1 cellular context compared by ENCODE assay signal in genomic region chr3:87796137-87796899, GRCh38.
A peak's percentile ranks its signal among the peaks of the same experiment; 100 is the strongest.
TF ChIP-seq lines count a peak whose summit lies in the region.

No MANE protein-coding gene starts in this region.

TF ChIP-seq in K562, 482 proteins besides CTCF, POLR2A, EP300 and RAD21 (continued from another document and continues in another):
- TF ChIP-seq PBX2 (CRISPR knock-in tag; IDR thresholded peaks at IDR 0.05; ENCODE audit: low read depth) (no peak), PBX2 (tag; conservative IDR thresholded peaks at IDR 0.05; ENCODE audit: low read depth) (peak; percentile 96), SREBF2 (CRISPR knock-in tag; IDR thresholded peaks at IDR 0.05) (no peak), FOXA1 (IDR thresholded peaks at IDR 0.05; ENCODE audit: borderline replicate concordance) (no peak), ZNF384 (IDR thresholded peaks at IDR 0.05; ENCODE audit: low read depth, low read length) (no peak), POLR2H (tag; IDR thresholded peaks at IDR 0.05; ENCODE audit: low read depth) (peak; percentile 56; the same call in 1 of the 2 replicates), MGA (IDR thresholded peaks at IDR 0.05) (no peak), PHB2 (IDR thresholded peaks at IDR 0.05; ENCODE audit: low read depth) (peak; percentile 87), SUPT5H (IDR thresholded peaks at IDR 0.05) (no peak), MEF2A (IDR thresholded peaks at IDR 0.05; ENCODE audit: control insufficient read depth, low read depth, low read length) (peak; percentile 68; the same call in 1 of the 2 replicates), ATF7 (IDR thresholded peaks at IDR 0.05) (0 out of 2 replicates have a peak, but pooled peaks have one; percentile 56), KDM1A (IDR thresholded peaks at IDR 0.05) (peak; percentile 96 to 97), YBX1 (IDR thresholded peaks at IDR 0.05) (no peak), ZSCAN29 (IDR thresholded peaks at IDR 0.05) (no peak), MTF1 (CRISPR knock-in tag; IDR thresholded peaks at IDR 0.05; ENCODE audit: borderline replicate concordance) (no peak), SNIP1 (IDR thresholded peaks at IDR 0.05; ENCODE audit: low read depth) (no peak), TSC22D4 (tag; IDR thresholded peaks at IDR 0.05) (no peak), ATF1 (CRISPR knock-in tag; IDR thresholded peaks at IDR 0.05) (no peak), ATF1 (tag; IDR thresholded peaks at IDR 0.05) (peak; percentile 56), GABPB2 (CRISPR knock-in tag; conservative IDR thresholded peaks at IDR 0.05) (no peak), FOXK1 (CRISPR knock-in tag; IDR thresholded peaks at IDR 0.05; ENCODE audit: borderline replicate concordance) (no peak), ATF2 (CRISPR knock-in tag; IDR thresholded peaks at IDR 0.05) (no peak), KLF6 (CRISPR knock-in tag; IDR thresholded peaks at IDR 0.05; ENCODE audit: borderline replicate concordance) (no peak), BCOR (IDR thresholded peaks at IDR 0.05) (peak; percentile 83; the same call in 1 of the 2 replicates), KAT7 (CRISPR knock-in tag; IDR thresholded peaks at IDR 0.05; ENCODE audit: borderline replicate concordance) (no peak; the same call in 1 of the 2 replicates), NFATC3 (IDR thresholded peaks at IDR 0.05) (0 out of 2 replicates have a peak, but pooled peaks have one; percentile 42), ZFPM2 (CRISPR knock-in tag; IDR thresholded peaks at IDR 0.05) (no peak), ZBTB43 (CRISPR knock-in tag; IDR thresholded peaks at IDR 0.05) (no peak), TCF7L2 (IDR thresholded peaks at IDR 0.05; ENCODE audit: low read depth, low read length) (no peak), ZNF165 (CRISPR knock-in tag; IDR thresholded peaks at IDR 0.05; ENCODE audit: borderline replicate concordance) (no peak), BDP1 (IDR thresholded peaks at IDR 0.05; ENCODE audit: insufficient read depth, insufficient read length) (no peak), SOX6 (IDR thresholded peaks at IDR 0.05) (peak; percentile 100), HLTF (IDR thresholded peaks at IDR 0.05) (no peak), PCBP2 (IDR thresholded peaks at IDR 0.05; ENCODE audit: low read depth, low read length, poor library complexity, severe bottlenecking) (no peak), JUN (IDR thresholded peaks at IDR 0.05; ENCODE audit: borderline replicate concordance, low read depth, low read length) (peak; percentile 72; the same call in 1 of the 2 replicates), JUN (CRISPR knock-in tag; IDR thresholded peaks at IDR 0.05; ENCODE audit: borderline replicate concordance) (no peak)
- TF ChIP-seq, protein P1, sequence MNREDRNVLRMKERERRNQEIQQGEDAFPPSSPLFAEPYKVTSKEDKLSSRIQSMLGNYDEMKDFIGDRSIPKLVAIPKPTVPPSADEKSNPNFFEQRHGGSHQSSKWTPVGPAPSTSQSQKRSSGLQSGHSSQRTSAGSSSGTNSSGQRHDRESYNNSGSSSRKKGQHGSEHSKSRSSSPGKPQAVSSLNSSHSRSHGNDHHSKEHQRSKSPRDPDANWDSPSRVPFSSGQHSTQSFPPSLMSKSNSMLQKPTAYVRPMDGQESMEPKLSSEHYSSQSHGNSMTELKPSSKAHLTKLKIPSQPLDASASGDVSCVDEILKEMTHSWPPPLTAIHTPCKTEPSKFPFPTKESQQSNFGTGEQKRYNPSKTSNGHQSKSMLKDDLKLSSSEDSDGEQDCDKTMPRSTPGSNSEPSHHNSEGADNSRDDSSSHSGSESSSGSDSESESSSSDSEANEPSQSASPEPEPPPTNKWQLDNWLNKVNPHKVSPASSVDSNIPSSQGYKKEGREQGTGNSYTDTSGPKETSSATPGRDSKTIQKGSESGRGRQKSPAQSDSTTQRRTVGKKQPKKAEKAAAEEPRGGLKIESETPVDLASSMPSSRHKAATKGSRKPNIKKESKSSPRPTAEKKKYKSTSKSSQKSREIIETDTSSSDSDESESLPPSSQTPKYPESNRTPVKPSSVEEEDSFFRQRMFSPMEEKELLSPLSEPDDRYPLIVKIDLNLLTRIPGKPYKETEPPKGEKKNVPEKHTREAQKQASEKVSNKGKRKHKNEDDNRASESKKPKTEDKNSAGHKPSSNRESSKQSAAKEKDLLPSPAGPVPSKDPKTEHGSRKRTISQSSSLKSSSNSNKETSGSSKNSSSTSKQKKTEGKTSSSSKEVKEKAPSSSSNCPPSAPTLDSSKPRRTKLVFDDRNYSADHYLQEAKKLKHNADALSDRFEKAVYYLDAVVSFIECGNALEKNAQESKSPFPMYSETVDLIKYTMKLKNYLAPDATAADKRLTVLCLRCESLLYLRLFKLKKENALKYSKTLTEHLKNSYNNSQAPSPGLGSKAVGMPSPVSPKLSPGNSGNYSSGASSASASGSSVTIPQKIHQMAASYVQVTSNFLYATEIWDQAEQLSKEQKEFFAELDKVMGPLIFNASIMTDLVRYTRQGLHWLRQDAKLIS (CRISPR knock-in tag; IDR thresholded peaks at IDR 0.05) = no peak; the same call in 1 of the 2 replicates
